ENCODE assay signal across 19 cellular contexts in genomic region chr17:63282455-63282854, GRCh38.
DNase-seq lines count a peak whose midpoint lies in the region; ATAC-seq, FAIRE-seq and TF ChIP-seq lines count a peak whose summit lies in the region.
"Had no signal": no experiment of that assay in that cellular context is flagged by ENCODE, and none has a peak within 500 bp of the region (broad histone marks: within the 10 kb centered on the region; RNA-seq: fewer than 3 reads in every experiment).

No MANE protein-coding gene starts in this region.

- H3K36me3 Mint-ChIP-seq in natural killer cell: peaks cover 24% of the 10 kb centered on the region

- no peak for TF ChIP-seq CTCF in natural killer cell (IDR thresholded peaks at IDR 0.05)

- H3K4me3 Mint-ChIP-seq in natural killer cell: no peak overlapping the region

- H3K27ac Mint-ChIP-seq in natural killer cell: no peak overlapping the region

- no peak for TF ChIP-seq POLR2A in GM12891 (IDR thresholded peaks at IDR 0.05; ENCODE audit: low read depth, low read length)

- H3K27me3 Mint-ChIP-seq in natural killer cell (ENCODE audit: low read depth in 2 of 2): no peaks in the 10 kb centered on the region

- intact Hi-C loops in natural killer cell (cut with micrococcal nuclease): no loop called here

- FAIRE-seq in GM12891 (lab: Jason Lieb, UNC): no peak
- FAIRE-seq: colon, G401.6, islet of Langerhans had no signal

- H3K9me3 Mint-ChIP-seq in natural killer cell: peaks cover 7 to 12% of the 10 kb centered on the region in 2 donors

- H3K4me1 Mint-ChIP-seq in natural killer cell: peaks cover 0 to 6% of the 10 kb centered on the region in 2 donors

- ATAC-seq in GM19467 (IDR thresholded peaks at IDR 0.05; ENCODE audit: unreplicated experiment) (peak; percentile 79), HG03060 (IDR thresholded peaks at IDR 0.05; ENCODE audit: low read depth, unreplicated experiment) (peak; percentile 69), GM21360 (IDR thresholded peaks at IDR 0.05; ENCODE audit: unreplicated experiment) (no peak), natural killer cell (no peak)
- ATAC-seq: SK-N-SH treated with all-trans-retinoic acid at 6 μM for 48 hours; stimulated activated naive CD8-positive, alpha-beta T cell treated with anti-CD3 and anti-CD28 coated beads, Interleukin-15, Interleukin-2, amounts not matched to agents 100 U/mL and 50 U/mL, for 24 hours had no signal

- DNase-seq in GM12891 (ENCODE audit: insufficient read length, low spot score): no peak
- peak; percentile 61 for DNase-seq in MV-4-11 (lab: John Stamatoyannopoulos, UW)
- DNase-seq in natural killer cell: no peak
- no peak for DNase-seq in UCSD-AML1 (lab: John Stamatoyannopoulos, UW; ENCODE audit: unreplicated experiment)
- DNase-seq in middle frontal gyrus (ENCODE audit: extremely low spot score, low spot score): no peak
- DNase-seq: activated effector memory CD4-positive, alpha-beta T cell treated with anti-CD3 and anti-CD28 coated beads, Interleukin-2, amount 50 U/mL, for 16 hours; aorta; mesendoderm; NCI-H1092; NCI-H2171; OCI-M1; stimulated activated naive CD8-positive, alpha-beta T cell treated with anti-CD3 and anti-CD28 coated beads, Interleukin-15, Interleukin-2, amounts not matched to agents 100 U/mL and 50 U/mL, for 24 hours had no signal

TF ChIP-seq in GM12891, 5 proteins besides CTCF, POLR2A, EP300 and RAD21:
- TF ChIP-seq POLR2AphosphoS5 (IDR thresholded peaks at IDR 0.05; ENCODE audit: low read depth, low read length): no peak
- no peak for TF ChIP-seq TAF1 (IDR thresholded peaks at IDR 0.05; ENCODE audit: low read depth, low read length)
- TF ChIP-seq SPI1 (IDR thresholded peaks at IDR 0.05; ENCODE audit: low read depth, low read length): peak; percentile 95
- TF ChIP-seq POU2F2 (IDR thresholded peaks at IDR 0.05; ENCODE audit: low read depth, low read length): no peak
- TF ChIP-seq PAX5 (IDR thresholded peaks at IDR 0.05; ENCODE audit: insufficient read depth, low read length, severe bottlenecking): no peak

Comparison
In these comparisons a context has a peak if more than half of its experiments do, and no peak if none do; other contexts are left out.
1. ATAC-seq: peak in GM19467 (single experiment) and HG03060 (single experiment); none in GM21360 (single experiment) and natural killer cell (0 of 3).